ENCODE assay signal across 13 cellular contexts in the genomic region with DNA sequence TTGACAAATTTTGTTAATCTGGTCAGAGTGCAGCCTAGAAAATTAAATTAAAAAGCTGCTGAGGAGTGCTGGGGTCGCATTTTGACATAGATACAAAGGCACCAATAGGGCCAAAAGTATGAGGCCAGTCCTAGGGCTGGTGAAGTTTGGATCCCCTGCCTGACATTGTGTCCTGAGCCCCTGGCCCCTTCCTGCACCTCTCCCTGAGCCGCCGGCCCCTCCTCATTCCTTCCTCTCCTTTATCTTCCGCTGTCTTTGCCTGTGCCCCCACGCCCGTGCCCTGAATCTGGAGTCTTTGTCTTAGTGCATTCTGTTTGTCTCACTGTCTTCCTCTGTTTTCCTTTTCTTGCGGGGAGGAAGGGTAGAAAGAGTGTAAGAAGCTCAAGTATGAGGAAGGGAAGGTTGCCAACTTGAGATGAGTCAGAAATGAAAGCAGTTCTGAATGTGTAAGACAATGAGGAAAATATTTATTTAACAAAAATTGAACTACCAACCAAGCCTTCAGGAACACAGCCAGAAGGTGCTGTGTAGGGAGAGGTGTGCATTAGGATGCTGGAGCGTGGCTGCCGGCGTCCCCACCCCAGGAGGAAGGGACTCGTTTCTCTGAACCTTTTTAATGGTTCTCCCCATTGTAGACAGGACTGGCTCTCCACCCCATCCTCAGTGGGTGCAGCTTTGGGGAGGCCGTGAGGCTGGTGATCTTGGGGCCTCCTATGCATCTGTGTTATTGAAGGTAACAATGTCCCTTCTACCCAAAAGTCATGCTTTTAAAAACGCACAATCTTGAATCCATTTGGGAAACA.
DNase-seq lines count a peak whose midpoint lies in the region; ATAC-seq and TF ChIP-seq lines count a peak whose summit lies in the region.
"Had no signal": no experiment of that assay in that cellular context is flagged by ENCODE, and none has a peak within 500 bp of the region (broad histone marks: within the 10 kb centered on the region; RNA-seq: fewer than 3 reads in every experiment).

No MANE protein-coding gene starts in this region.

- no peaks in the 10 kb centered on the region for H3K36me3 ChIP-seq in esophagus muscularis mucosa
- no peaks in the 10 kb centered on the region for H3K36me3 ChIP-seq in osteoblast (ENCODE audit: insufficient read depth, low read length)

- peaks cover 10% of the 10 kb centered on the region for H3K27me3 Mint-ChIP-seq in activated T-cell treated with anti-CD3 and anti-CD28 coated beads, Interleukin-2, amount 50 U/mL, for 72 hours (ENCODE audit: low read depth)
- H3K27me3 Mint-ChIP-seq: IgD-negative memory B cell had no signal

- TF ChIP-seq CTCF in esophagus muscularis mucosa (IDR thresholded peaks at IDR 0.05) = no peak
- TF ChIP-seq CTCF in osteoblast (IDR thresholded peaks at IDR 0.05; ENCODE audit: extremely low read depth, low read depth, low read length) = no peak

- H3K27ac Mint-ChIP-seq in activated T-cell treated with anti-CD3 and anti-CD28 coated beads, Interleukin-2, amount 50 U/mL, for 72 hours = no peak overlapping the region
- H3K27ac Mint-ChIP-seq: effector memory CD8-positive, alpha-beta T cell; IgD-negative memory B cell; natural killer cell treated with Interleukin-12 subunit alpha and Interleukin-12 subunit beta and Interleukin-15 and Interleukin-18, amount 100 ng/mL, for 72 hours had no signal

- peak overlapping the region; percentile 70 for H3K4me2 ChIP-seq in osteoblast (ENCODE audit: insufficient read depth, low read length)

- H3K27ac ChIP-seq in esophagus muscularis mucosa (replicated peaks in 1 of 4) (peak overlapping the region; percentile 22 to 65 (median 58)), osteoblast (ENCODE audit: low read depth, low read length) (no peak overlapping the region)

- intact Hi-C loops in esophagus muscularis mucosa (cut with DNase I) = loop anchor here (5.0 kb wide), 1 partner anchor 130 kb away; no protein-coding TSS in a partner anchor

- DNase-seq in Ammon's horn (ENCODE audit: low spot score) = peak; percentile 35
- peak; percentile 71 for DNase-seq in NCI-H226
- no peak for DNase-seq in esophagus muscularis mucosa (ENCODE audit: extremely low spot score)
- peak; percentile 90 for DNase-seq in osteoblast (ENCODE audit: insufficient read length, low spot score, missing footprints)
- DNase-seq in amygdala (lab: John Stamatoyannopoulos, UW) = no peak
- DNase-seq in effector CD4-positive, alpha-beta T cell = no peak
- DNase-seq in NCI-H748 (lab: John Stamatoyannopoulos, UW; ENCODE audit: unreplicated experiment) = no peak
- no peak for DNase-seq in activated T-cell treated with anti-CD3 and anti-CD28 coated beads, Interleukin-2, amount 50 U/mL, for 72 hours
- DNase-seq: effector memory CD8-positive, alpha-beta T cell; GDM1; RPMI8226 had no signal

- H4K20me1 ChIP-seq in osteoblast (ENCODE audit: insufficient read depth, low read length) = no peaks in the 10 kb centered on the region

- no peaks in the 10 kb centered on the region for H3K9me3 Mint-ChIP-seq in activated T-cell treated with anti-CD3 and anti-CD28 coated beads, Interleukin-2, amount 50 U/mL, for 72 hours
- H3K9me3 Mint-ChIP-seq: effector memory CD8-positive, alpha-beta T cell; IgD-negative memory B cell; natural killer cell treated with Interleukin-12 subunit alpha and Interleukin-12 subunit beta and Interleukin-15 and Interleukin-18, amount 100 ng/mL, for 72 hours had no signal

- H3K36me3 Mint-ChIP-seq in activated T-cell treated with anti-CD3 and anti-CD28 coated beads, Interleukin-2, amount 50 U/mL, for 72 hours (ENCODE audit: insufficient read depth in 2 of 2) = no peaks in the 10 kb centered on the region
- H3K36me3 Mint-ChIP-seq: natural killer cell treated with Interleukin-12 subunit alpha and Interleukin-12 subunit beta and Interleukin-15 and Interleukin-18, amount 100 ng/mL, for 72 hours had no signal

- no peaks in the 10 kb centered on the region for H3K79me2 ChIP-seq in osteoblast (ENCODE audit: insufficient read depth, low read length)

- H3K27me3 ChIP-seq in esophagus muscularis mucosa (no peaks in the 10 kb centered on the region), osteoblast (ENCODE audit: insufficient read depth, low read length) (peaks cover 25% of the 10 kb centered on the region)

- H2AFZ ChIP-seq in osteoblast (ENCODE audit: low read length) = peak overlapping the region; percentile 90

- peak overlapping the region in 2 of 4 donors; percentile 6 to 16 for H3K4me3 ChIP-seq in esophagus muscularis mucosa
- peak overlapping the region; percentile 40 for H3K4me3 ChIP-seq in osteoblast (ENCODE audit: insufficient read depth, low read length)

- WGBS in esophagus muscularis mucosa = 41% methylated on average over 13 of the region's 13 CpGs

- peaks cover 0 to 44% (median 33%) of the 10 kb centered on the region in 4 donors for H3K4me1 ChIP-seq in esophagus muscularis mucosa
- H3K4me1 ChIP-seq in osteoblast (ENCODE audit: insufficient read depth, low read length) = peaks cover 10% of the 10 kb centered on the region

- H3K4me3 Mint-ChIP-seq in activated T-cell treated with anti-CD3 and anti-CD28 coated beads, Interleukin-2, amount 50 U/mL, for 72 hours = no peak overlapping the region
- H3K4me3 Mint-ChIP-seq: effector memory CD8-positive, alpha-beta T cell; IgD-negative memory B cell; natural killer cell treated with Interleukin-12 subunit alpha and Interleukin-12 subunit beta and Interleukin-15 and Interleukin-18, amount 100 ng/mL, for 72 hours had no signal

- H3K4me1 Mint-ChIP-seq in activated T-cell treated with anti-CD3 and anti-CD28 coated beads, Interleukin-2, amount 50 U/mL, for 72 hours (ENCODE audit: low read depth) = no peaks in the 10 kb centered on the region

- no peak for ATAC-seq in activated T-cell treated with anti-CD3 and anti-CD28 coated beads, Interleukin-2, amount 50 U/mL, for 72 hours (replicated peaks in 1 of 2)
- ATAC-seq: effector memory CD8-positive, alpha-beta T cell; natural killer cell treated with Interleukin-12 subunit alpha and Interleukin-12 subunit beta and Interleukin-15 and Interleukin-18, amount 100 ng/mL, for 72 hours had no signal

- no peak for TF ChIP-seq POLR2A in esophagus muscularis mucosa (IDR thresholded peaks at IDR 0.05; ENCODE audit: low read depth)

- no peak for TF ChIP-seq EP300 in esophagus muscularis mucosa (IDR thresholded peaks at IDR 0.05)

- H3K9me3 ChIP-seq in esophagus muscularis mucosa (no peaks in the 10 kb centered on the region), osteoblast (ENCODE audit: low read depth, low read length) (no peaks in the 10 kb centered on the region)

Comparison
In these comparisons a context has a peak if more than half of its experiments do, and no peak if none do; other contexts are left out.
1. DNase-seq: peak in Ammon's horn (single experiment), NCI-H226 (single experiment) and osteoblast (single experiment); none in esophagus muscularis mucosa (single experiment), amygdala (0 of 56), effector CD4-positive, alpha-beta T cell (single experiment), NCI-H748 (single experiment) and activated T-cell treated with anti-CD3 and anti-CD28 coated beads, Interleukin-2, amount 50 U/mL, for 72 hours (0 of 2).